15 cellular contexts compared by ENCODE assay signal in the genomic region with DNA sequence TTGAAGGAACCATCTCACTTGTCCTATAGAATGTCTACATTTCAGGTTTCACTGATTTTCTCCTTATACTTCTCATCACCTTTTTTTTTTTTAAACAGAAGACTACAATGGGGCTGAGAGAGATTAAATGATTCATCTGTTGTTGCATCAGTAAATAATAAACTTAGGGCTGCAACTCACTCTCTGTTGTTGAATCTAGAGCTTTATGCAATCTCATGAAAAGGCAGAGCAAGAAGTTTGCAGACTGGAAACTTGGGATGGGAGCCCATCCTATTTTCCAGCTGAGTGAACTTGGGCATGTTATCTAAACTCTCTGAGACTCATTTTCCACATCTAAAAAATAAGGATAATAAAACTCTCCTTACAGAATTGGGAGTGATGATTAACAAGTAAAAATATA. TPM values are rescaled to one million over a fixed set of nuclear protein-coding genes. Genes with fewer than 3 reads are reported as not detected.
DNase-seq lines count a peak whose midpoint lies in the region; ATAC-seq and TF ChIP-seq lines count a peak whose summit lies in the region.
"Had no signal": no experiment of that assay in that cellular context is flagged by ENCODE, and none has a peak within 500 bp of the region (broad histone marks: within the 10 kb centered on the region; RNA-seq: fewer than 3 reads in every experiment).

No MANE protein-coding gene starts in this region.

- no peaks in the 10 kb centered on the region for H3K9me3 ChIP-seq in T-helper 17 cell (ENCODE audit: control insufficient read depth, low read length, poor library complexity, severe bottlenecking)
- H3K9me3 ChIP-seq: stomach had no signal

- H3K4me1 Mint-ChIP-seq in T-helper 17 cell: no peaks in the 10 kb centered on the region
- H3K4me1 Mint-ChIP-seq: activated CD4-positive, alpha-beta T cell treated with anti-CD3 and anti-CD28 coated beads, Interleukin-2, amount 10 ng/mL, durations not matched to agents 24 days and 14 days; naive thymus-derived CD4-positive, alpha-beta T cell had no signal

- H3K27me3 Mint-ChIP-seq in T-helper 17 cell: no peaks in the 10 kb centered on the region
- H3K27me3 Mint-ChIP-seq: activated CD4-positive, alpha-beta T cell treated with anti-CD3 and anti-CD28 coated beads, Interleukin-2, amount 10 ng/mL, durations not matched to agents 24 days and 14 days; progenitor cell of endocrine pancreas had no signal

- H3K27ac Mint-ChIP-seq in T-helper 17 cell: no peak overlapping the region
- H3K27ac Mint-ChIP-seq: activated CD4-positive, alpha-beta T cell treated with anti-CD3 and anti-CD28 coated beads, Interleukin-2, amount 10 ng/mL, durations not matched to agents 24 days and 14 days; activated naive CD4-positive, alpha-beta T cell treated with anti-CD3 and anti-CD28 coated beads, Interleukin-2, amount 50 U/mL, for 72 hours; naive thymus-derived CD4-positive, alpha-beta T cell; progenitor cell of endocrine pancreas had no signal

- in situ Hi-C loops in Caki2 (cut with HindIII; ENCODE audit: low pct_unique_long_range_greater_than_20kb, low sequenced_read_pairs): no loop called here

- H3K36me3 Mint-ChIP-seq in T-helper 17 cell (ENCODE audit: low read depth): no peaks in the 10 kb centered on the region
- H3K36me3 Mint-ChIP-seq: activated naive CD4-positive, alpha-beta T cell treated with anti-CD3 and anti-CD28 coated beads, Interleukin-2, amount 50 U/mL, for 72 hours had no signal

- TF ChIP-seq CTCF in GM10266 (IDR thresholded peaks at IDR 0.05; ENCODE audit: control insufficient read depth, insufficient read depth, low read depth, missing control alignments): no peak

- ATAC-seq in T-helper 17 cell: no peak
- ATAC-seq: activated naive CD4-positive, alpha-beta T cell treated with anti-CD3 and anti-CD28 coated beads, Interleukin-2, amount 50 U/mL, for 72 hours; naive thymus-derived CD4-positive, alpha-beta T cell had no signal

- peak; percentile 64 for DNase-seq in Caki2 (ENCODE audit: low read depth)
- peak; percentile 18 for DNase-seq in NCI-H446 treated with DMSO at 0.1 percent for 48 hours (lab: John Stamatoyannopoulos, UW)
- DNase-seq in dedifferentiated amniotic fluid mesenchymal stem cell (ENCODE audit: extremely low spot score): peak; percentile 44
- DNase-seq in kidney glomerular epithelial cell (lab: John Stamatoyannopoulos, UW): peak; percentile 30
- no peak for DNase-seq in T-helper 17 cell
- DNase-seq in GM10266 (ENCODE audit: extremely low spot score): no peak
- no peak for DNase-seq in DMS 273 treated with DMSO at 0.1 percent for 48 hours (lab: John Stamatoyannopoulos, UW)
- DNase-seq in activated gamma-delta T cell (lab: John Stamatoyannopoulos, UW): no peak
- DNase-seq: activated CD4-positive, alpha-beta T cell treated with anti-CD3 and anti-CD28 coated beads, Interleukin-2, amount 10 ng/mL, durations not matched to agents 24 days and 14 days; naive thymus-derived CD4-positive, alpha-beta T cell; stimulated activated CD4-positive, alpha-beta T cell treated with anti-CD3 and anti-CD28 coated beads, Interleukin-15, amount 100 ng/mL, for 24 hours; stomach had no signal

- no peak overlapping the region for H3K4me3 Mint-ChIP-seq in T-helper 17 cell
- H3K4me3 Mint-ChIP-seq: activated CD4-positive, alpha-beta T cell treated with anti-CD3 and anti-CD28 coated beads, Interleukin-2, amount 10 ng/mL, durations not matched to agents 24 days and 14 days; naive thymus-derived CD4-positive, alpha-beta T cell had no signal

RNA-seq across cellular contexts. Expression of a gene that starts 58.4 kb away (rescaled TPM):
- total RNA-seq in Caki2 (2014; rRNA removed; shearing (Covaris generic); ENCODE audit: low replicate concordance): not detected in 2 replicates
- total RNA-seq in T-helper 17 cell: not detected
- total RNA-seq: activated CD4-positive, alpha-beta T cell treated with anti-CD3 and anti-CD28 coated beads, Interleukin-2, amount 10 ng/mL, durations not matched to agents 24 days and 14 days; activated naive CD4-positive, alpha-beta T cell treated with anti-CD3 and anti-CD28 coated beads, Interleukin-2, amount 50 U/mL, for 72 hours; naive thymus-derived CD4-positive, alpha-beta T cell; SK-MEL-5 had no signal

Comparison
In these comparisons a context has a peak if more than half of its experiments do, and no peak if none do; other contexts are left out.
1. DNase-seq: peak in Caki2 (single experiment), NCI-H446 treated with DMSO at 0.1 percent for 48 hours (single experiment), dedifferentiated amniotic fluid mesenchymal stem cell (single experiment) and kidney glomerular epithelial cell (single experiment); none in T-helper 17 cell (0 of 3), GM10266 (single experiment), DMS 273 treated with DMSO at 0.1 percent for 48 hours (single experiment) and activated gamma-delta T cell (single experiment).